Comparison of ENCODE assay signal across 7 cellular contexts in the genomic region with DNA sequence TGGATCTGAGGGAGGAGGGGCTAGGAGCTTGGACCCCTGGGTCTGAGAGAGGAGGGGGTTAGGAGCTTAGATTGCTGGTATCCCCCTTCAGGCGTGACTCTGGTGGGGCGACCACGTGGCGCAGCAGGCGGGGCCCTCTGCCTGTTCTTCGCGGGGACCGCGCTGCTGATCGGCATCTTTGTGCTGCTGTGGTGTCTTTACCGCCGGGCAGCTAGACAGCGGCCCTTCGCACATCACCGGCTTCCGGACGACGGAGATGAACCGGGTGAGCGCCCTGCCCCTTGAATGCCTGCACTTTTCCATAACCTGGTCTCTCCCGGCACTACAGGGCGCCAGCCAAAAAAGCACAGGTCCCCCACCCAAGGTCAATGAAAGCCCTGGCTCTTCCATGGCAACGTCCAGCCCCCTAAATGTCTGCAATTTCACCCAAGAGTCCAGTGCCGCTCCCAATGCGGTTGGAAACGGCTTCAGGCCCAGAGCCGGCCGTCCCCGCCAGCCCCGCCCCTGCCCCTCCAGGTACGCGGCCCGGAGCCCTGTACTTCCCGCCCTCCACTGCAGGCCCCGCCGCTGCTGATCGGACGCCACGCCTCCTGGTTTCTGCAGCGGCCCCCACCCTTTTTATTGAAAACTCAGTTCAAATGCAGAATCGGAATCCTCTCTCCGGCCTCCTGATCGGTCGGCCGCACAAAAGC. TPM values are rescaled to one million over a fixed set of nuclear protein-coding genes. Genes with fewer than 3 reads are reported as not detected.
DNase-seq lines count a peak whose midpoint lies in the region; ATAC-seq and TF ChIP-seq lines count a peak whose summit lies in the region.

No MANE protein-coding gene starts in this region.

- peak; percentile 35 for DNase-seq in GM03348 (ENCODE audit: low spot score)
- peak; percentile 6 for DNase-seq in NCI-H128 (lab: John Stamatoyannopoulos, UW; ENCODE audit: unreplicated experiment)
- no peak for DNase-seq in KG1 (lab: John Stamatoyannopoulos, UW)
- DNase-seq in HEK293T (ENCODE audit: extremely low spot score): no peak

- H3K9me3 Mint-ChIP-seq in brain (peaks cover 0 to 27% (median 0%) of the 10 kb centered on the region in 5 experiments), nephron (peaks cover 7% of the 10 kb centered on the region)

- H3K36me3 Mint-ChIP-seq in brain (peaks cover 21% of the 10 kb centered on the region), nephron (ENCODE audit: low read depth) (no peaks in the 10 kb centered on the region)

- TF ChIP-seq CTCF in brain (conservative IDR thresholded peaks at IDR 0.05): no peak
- TF ChIP-seq CTCF in nephron (IDR thresholded peaks at IDR 0.05; ENCODE audit: unreplicated experiment in 3 of 3): no peak

- H3K27me3 Mint-ChIP-seq in brain: peaks cover 99% of the 10 kb centered on the region
- peaks cover 98% of the 10 kb centered on the region for H3K27me3 Mint-ChIP-seq in nephron (ENCODE audit: low read depth)

- no peak for ATAC-seq in GM21619 (IDR thresholded peaks at IDR 0.05; ENCODE audit: unreplicated experiment)

- H3K27ac Mint-ChIP-seq in brain (peak overlapping the region in 4 of 5 experiments; percentile 56 to 96 (median 78)), nephron (no peak overlapping the region)

- CTCF ChIA-PET in HEK293T (lab: Yijun Ruan, JAX): no interaction called here

- H3K4me1 Mint-ChIP-seq in brain (peaks cover 46% of the 10 kb centered on the region), nephron (peaks cover 25% of the 10 kb centered on the region)

- POLR2A ChIA-PET in HEK293T (lab: Yijun Ruan, JAX): interaction anchor here (0.9 kb wide), 1 partner anchor 14 kb away, joined by 3 read pairs; no protein-coding TSS in a partner anchor

- peak overlapping the region; percentile 77 to 86 (median 84) for H3K4me3 Mint-ChIP-seq in brain
- peak overlapping the region; percentile 64 to 71 (median 68) for H3K4me3 Mint-ChIP-seq in nephron

TF ChIP-seq in HEK293T, 16 proteins besides CTCF, POLR2A, EP300 and RAD21:
- no peak for TF ChIP-seq ARNT (IDR thresholded peaks at IDR 0.05)
- TF ChIP-seq SUZ12 (IDR thresholded peaks at IDR 0.05): no peak
- TF ChIP-seq FOXK2 (IDR thresholded peaks at IDR 0.05): no peak
- TF ChIP-seq FOXA1 (IDR thresholded peaks at IDR 0.05): no peak
- no peak for TF ChIP-seq CTBP1 (IDR thresholded peaks at IDR 0.05; ENCODE audit: borderline replicate concordance)
- TF ChIP-seq, protein P1, sequence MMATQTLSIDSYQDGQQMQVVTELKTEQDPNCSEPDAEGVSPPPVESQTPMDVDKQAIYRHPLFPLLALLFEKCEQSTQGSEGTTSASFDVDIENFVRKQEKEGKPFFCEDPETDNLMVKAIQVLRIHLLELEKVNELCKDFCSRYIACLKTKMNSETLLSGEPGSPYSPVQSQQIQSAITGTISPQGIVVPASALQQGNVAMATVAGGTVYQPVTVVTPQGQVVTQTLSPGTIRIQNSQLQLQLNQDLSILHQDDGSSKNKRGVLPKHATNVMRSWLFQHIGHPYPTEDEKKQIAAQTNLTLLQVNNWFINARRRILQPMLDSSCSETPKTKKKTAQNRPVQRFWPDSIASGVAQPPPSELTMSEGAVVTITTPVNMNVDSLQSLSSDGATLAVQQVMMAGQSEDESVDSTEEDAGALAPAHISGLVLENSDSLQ (IDR thresholded peaks at IDR 0.05): no peak
- no peak for TF ChIP-seq ZNF384 (IDR thresholded peaks at IDR 0.05)
- TF ChIP-seq BHLHE40 (IDR thresholded peaks at IDR 0.05; ENCODE audit: borderline replicate concordance): no peak
- TF ChIP-seq SP1 (IDR thresholded peaks at IDR 0.05): no peak
- TF ChIP-seq HDGF (IDR thresholded peaks at IDR 0.05; ENCODE audit: borderline replicate concordance): no peak
- no peak for TF ChIP-seq ELF4 (IDR thresholded peaks at IDR 0.05)
- TF ChIP-seq NFRKB (IDR thresholded peaks at IDR 0.05): no peak
- no peak for TF ChIP-seq FOXM1 (IDR thresholded peaks at IDR 0.05; ENCODE audit: borderline replicate concordance)
- TF ChIP-seq L3MBTL2 (conservative IDR thresholded peaks at IDR 0.05): no peak
- TF ChIP-seq LEF1 (IDR thresholded peaks at IDR 0.05; ENCODE audit: borderline replicate concordance): no peak
- TF ChIP-seq TARDBP (IDR thresholded peaks at IDR 0.05): no peak

RNA-seq across cellular contexts. Expression of a gene that starts 2.8 kb away (rescaled TPM):
- 0.97 TPM for polyA plus RNA-seq in brain (ENCODE audit: insufficient read depth, low read depth, low replicate concordance)

RNA-seq across cellular contexts. Expression of a gene that starts 4.8 kb away (rescaled TPM):
- polyA plus RNA-seq in brain (ENCODE audit: insufficient read depth, low read depth, low replicate concordance): not detected

RNA-seq across cellular contexts. Expression of a gene that starts 13.3 kb away (rescaled TPM):
- 132 TPM for polyA plus RNA-seq in brain (ENCODE audit: insufficient read depth, low read depth, low replicate concordance)

RNA-seq across cellular contexts. Expression of a gene that starts 23.6 kb away (rescaled TPM):
- 93.6 TPM for polyA plus RNA-seq in brain (ENCODE audit: insufficient read depth, low read depth, low replicate concordance)

RNA-seq across cellular contexts. Expression of a gene that starts 25.0 kb away (rescaled TPM):
- polyA plus RNA-seq in brain (ENCODE audit: insufficient read depth, low read depth, low replicate concordance): 17.3 TPM

Comparison
In these comparisons a context has a peak if more than half of its experiments do, and no peak if none do; other contexts are left out.
1. DNase-seq: peak in GM03348 (single experiment) and NCI-H128 (single experiment); none in KG1 (single experiment) and HEK293T (single experiment).
2. H3K27ac Mint-ChIP-seq: peak in brain (4 of 5); none in nephron (0 of 3).